In the genomic region with DNA sequence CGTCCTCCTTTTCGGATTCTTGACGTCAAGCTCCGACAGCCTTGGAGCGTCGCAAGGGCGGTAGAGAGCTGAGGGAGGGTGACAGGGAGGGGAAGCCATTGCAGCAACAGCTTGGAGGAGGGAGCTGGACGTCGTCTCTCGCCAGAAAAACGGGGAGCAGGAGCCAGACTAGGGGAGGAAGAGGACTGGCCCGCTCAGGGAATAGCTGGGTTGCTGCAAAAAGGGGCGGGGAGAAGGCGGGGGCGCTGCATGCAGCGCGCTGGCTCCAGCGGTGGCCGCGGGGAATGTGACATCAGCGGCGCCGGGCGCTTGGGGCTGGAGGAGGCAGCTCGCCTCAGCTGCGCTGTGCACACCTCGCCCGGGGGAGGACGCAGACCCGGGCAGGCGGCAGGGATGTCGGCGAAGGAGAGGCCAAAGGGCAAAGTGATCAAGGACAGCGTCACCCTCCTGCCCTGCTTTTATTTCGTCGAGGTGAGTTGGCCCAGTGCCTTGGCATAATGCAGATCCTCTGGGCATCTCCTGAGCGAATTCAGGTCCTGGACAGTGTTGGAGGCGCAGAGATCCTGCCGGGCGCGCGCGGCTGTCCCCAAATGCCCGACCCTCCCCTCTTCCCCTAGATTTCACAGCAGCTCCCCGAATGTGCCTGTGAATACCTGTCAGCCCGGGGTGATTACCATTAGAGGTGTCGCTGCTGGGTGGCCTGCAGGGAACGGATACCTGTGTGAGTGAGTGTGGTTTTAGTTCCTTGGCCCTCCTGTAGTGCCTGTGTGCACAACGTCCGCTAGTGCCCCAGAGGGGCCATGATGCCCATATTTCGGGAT, we compare ENCODE assay signal across 1 cellular context.
TF ChIP-seq lines count a peak whose summit lies in the region.

A gene with protein sequence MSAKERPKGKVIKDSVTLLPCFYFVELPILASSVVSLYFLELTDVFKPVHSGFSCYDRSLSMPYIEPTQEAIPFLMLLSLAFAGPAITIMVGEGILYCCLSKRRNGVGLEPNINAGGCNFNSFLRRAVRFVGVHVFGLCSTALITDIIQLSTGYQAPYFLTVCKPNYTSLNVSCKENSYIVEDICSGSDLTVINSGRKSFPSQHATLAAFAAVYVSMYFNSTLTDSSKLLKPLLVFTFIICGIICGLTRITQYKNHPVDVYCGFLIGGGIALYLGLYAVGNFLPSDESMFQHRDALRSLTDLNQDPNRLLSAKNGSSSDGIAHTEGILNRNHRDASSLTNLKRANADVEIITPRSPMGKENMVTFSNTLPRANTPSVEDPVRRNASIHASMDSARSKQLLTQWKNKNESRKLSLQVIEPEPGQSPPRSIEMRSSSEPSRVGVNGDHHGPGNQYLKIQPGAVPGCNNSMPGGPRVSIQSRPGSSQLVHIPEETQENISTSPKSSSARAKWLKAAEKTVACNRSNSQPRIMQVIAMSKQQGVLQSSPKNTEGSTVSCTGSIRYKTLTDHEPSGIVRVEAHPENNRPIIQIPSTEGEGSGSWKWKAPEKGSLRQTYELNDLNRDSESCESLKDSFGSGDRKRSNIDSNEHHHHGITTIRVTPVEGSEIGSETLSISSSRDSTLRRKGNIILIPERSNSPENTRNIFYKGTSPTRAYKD (plus strand): TSS at position 292 of the 821 bp plus-strand sequence. CDS start 102 bp downstream, at position 394.

TF ChIP-seq in H1, 55 proteins besides CTCF, POLR2A, EP300 and RAD21:
- no peak for TF ChIP-seq NANOG (IDR thresholded peaks at IDR 0.05; ENCODE audit: insufficient read depth, low read depth, low read length, poor library complexity, severe bottlenecking)
- TF ChIP-seq CTBP2 (IDR thresholded peaks at IDR 0.05; ENCODE audit: borderline replicate concordance, insufficient read depth, insufficient read length, low read length) = no peak
- 0 out of 4 replicates have a peak, but pooled peaks of 1 of the 2 experiments have one; percentile 13 for TF ChIP-seq HDAC2 (IDR thresholded peaks at IDR 0.05; ENCODE audit: borderline replicate concordance in 1 of 2, low read depth in 2 of 2, low read length in 2 of 2)
- TF ChIP-seq SP2 (IDR thresholded peaks at IDR 0.05; ENCODE audit: low read length) = no peak
- TF ChIP-seq JUND (IDR thresholded peaks at IDR 0.05; ENCODE audit: low read length) = no peak
- peak; percentile 36 for TF ChIP-seq EZH2 (IDR thresholded peaks at IDR 0.05; ENCODE audit: low read depth, low read length, severe bottlenecking)
- peak; percentile 54 for TF ChIP-seq RBBP5 (IDR thresholded peaks at IDR 0.05; ENCODE audit: borderline replicate concordance, low read depth, low read length)
- TF ChIP-seq SIRT6 (IDR thresholded peaks at IDR 0.05; ENCODE audit: low read length) = no peak
- 0 out of 4 replicates have a peak, but pooled peaks of 1 of the 2 experiments have one; percentile 16 for TF ChIP-seq SIN3A (conservative IDR thresholded peaks at IDR 0.05 in 1 of 2, IDR thresholded peaks at IDR 0.05 in 1 of 2; ENCODE audit: low read depth in 1 of 2, low read length in 2 of 2)
- TF ChIP-seq, protein P1, sequence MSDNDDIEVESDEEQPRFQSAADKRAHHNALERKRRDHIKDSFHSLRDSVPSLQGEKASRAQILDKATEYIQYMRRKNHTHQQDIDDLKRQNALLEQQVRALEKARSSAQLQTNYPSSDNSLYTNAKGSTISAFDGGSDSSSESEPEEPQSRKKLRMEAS (IDR thresholded peaks at IDR 0.05) = peak; percentile 79
- 0 out of 2 replicates have a peak, but pooled peaks have one; percentile 47 for TF ChIP-seq PHF8 (conservative IDR thresholded peaks at IDR 0.05; ENCODE audit: low read depth, low read length)
- TF ChIP-seq CREB1 (IDR thresholded peaks at IDR 0.05) = peak; percentile 37; the same call in 1 of the 2 replicates
- no peak for TF ChIP-seq TAF7 (optimal IDR thresholded peaks at IDR 0.05; ENCODE audit: borderline replicate concordance, low read depth, low read length)
- peak; percentile 94 for TF ChIP-seq KDM4A (IDR thresholded peaks at IDR 0.05; ENCODE audit: low read depth, low read length, severe bottlenecking)
- TF ChIP-seq CBX8 (IDR thresholded peaks at IDR 0.05; ENCODE audit: borderline replicate concordance, low read depth, low read length) = no peak
- TF ChIP-seq, protein P2, sequence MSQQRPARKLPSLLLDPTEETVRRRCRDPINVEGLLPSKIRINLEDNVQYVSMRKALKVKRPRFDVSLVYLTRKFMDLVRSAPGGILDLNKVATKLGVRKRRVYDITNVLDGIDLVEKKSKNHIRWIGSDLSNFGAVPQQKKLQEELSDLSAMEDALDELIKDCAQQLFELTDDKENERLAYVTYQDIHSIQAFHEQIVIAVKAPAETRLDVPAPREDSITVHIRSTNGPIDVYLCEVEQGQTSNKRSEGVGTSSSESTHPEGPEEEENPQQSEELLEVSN (IDR thresholded peaks at IDR 0.05) = peak; percentile 81
- TF ChIP-seq TEAD4 (IDR thresholded peaks at IDR 0.05; ENCODE audit: low read depth, low read length) = 0 out of 2 replicates have a peak, but pooled peaks have one; percentile 31
- TF ChIP-seq ASH2L (IDR thresholded peaks at IDR 0.05; ENCODE audit: low read length) = peak; percentile 73
- 0 out of 2 replicates have a peak, but pooled peaks have one; percentile 2 for TF ChIP-seq YY1 (IDR thresholded peaks at IDR 0.05; ENCODE audit: low read depth, low read length)
- TF ChIP-seq ZNF274 (IDR thresholded peaks at IDR 0.05; ENCODE audit: borderline replicate concordance, extremely low read depth, low read length) = no peak
TF ChIP-seq in H1: peak in this region for 12.
